ENCODE assay signal across 1 cellular context in genomic region chr4:158811216-158811540, GRCh38.
TF ChIP-seq lines count a peak whose summit lies in the region.

No MANE protein-coding gene starts in this region.

TF ChIP-seq in SK-N-SH treated with all-trans-retinoic acid at 6 μM for 48 hours, 23 proteins besides CTCF, POLR2A, EP300 and RAD21 (continued from another document):
- TF ChIP-seq, protein P1, sequence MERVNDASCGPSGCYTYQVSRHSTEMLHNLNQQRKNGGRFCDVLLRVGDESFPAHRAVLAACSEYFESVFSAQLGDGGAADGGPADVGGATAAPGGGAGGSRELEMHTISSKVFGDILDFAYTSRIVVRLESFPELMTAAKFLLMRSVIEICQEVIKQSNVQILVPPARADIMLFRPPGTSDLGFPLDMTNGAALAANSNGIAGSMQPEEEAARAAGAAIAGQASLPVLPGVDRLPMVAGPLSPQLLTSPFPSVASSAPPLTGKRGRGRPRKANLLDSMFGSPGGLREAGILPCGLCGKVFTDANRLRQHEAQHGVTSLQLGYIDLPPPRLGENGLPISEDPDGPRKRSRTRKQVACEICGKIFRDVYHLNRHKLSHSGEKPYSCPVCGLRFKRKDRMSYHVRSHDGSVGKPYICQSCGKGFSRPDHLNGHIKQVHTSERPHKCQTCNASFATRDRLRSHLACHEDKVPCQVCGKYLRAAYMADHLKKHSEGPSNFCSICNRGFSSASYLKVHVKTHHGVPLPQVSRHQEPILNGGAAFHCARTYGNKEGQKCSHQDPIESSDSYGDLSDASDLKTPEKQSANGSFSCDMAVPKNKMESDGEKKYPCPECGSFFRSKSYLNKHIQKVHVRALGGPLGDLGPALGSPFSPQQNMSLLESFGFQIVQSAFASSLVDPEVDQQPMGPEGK (CRISPR knock-in tag; IDR thresholded peaks at IDR 0.05; ENCODE audit: borderline replicate concordance) = no peak
- TF ChIP-seq ESRRG (CRISPR knock-in tag; IDR thresholded peaks at IDR 0.05) = no peak
- TF ChIP-seq SNAI2 (CRISPR knock-in tag; IDR thresholded peaks at IDR 0.05) = no peak
- no peak for TF ChIP-seq ZNF8 (CRISPR knock-in tag; IDR thresholded peaks at IDR 0.05)
